ENCODE assay signal across 8 cellular contexts in the genomic region with DNA sequence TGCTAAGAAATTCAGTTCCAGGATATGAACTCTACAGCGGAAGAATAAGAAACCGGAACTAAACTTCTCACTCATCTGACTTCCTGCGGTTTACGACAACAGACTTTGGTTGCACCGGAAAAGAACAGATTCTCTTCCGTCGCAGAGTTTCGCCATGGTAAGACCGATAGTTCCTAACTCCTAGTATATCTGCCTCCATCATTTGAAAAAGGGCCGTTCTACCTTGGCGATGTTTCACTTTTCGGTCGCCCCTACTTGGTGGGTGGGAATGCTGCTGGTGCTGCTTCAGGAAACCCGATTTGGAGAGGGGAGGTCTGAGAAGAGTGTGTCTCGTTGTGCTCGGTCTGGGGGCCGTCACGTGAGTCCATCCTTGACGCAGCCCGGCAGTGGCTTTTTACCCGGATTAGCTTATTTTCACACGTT. TPM values are rescaled to one million over a fixed set of nuclear protein-coding genes. Genes with fewer than 3 reads are reported as not detected.
DNase-seq lines count a peak whose midpoint lies in the region; ATAC-seq, FAIRE-seq and TF ChIP-seq lines count a peak whose summit lies in the region.

A gene (plus strand): TSS at position 132 of the 423 bp plus-strand sequence. CDS start 23 bp downstream, at position 155.

- no peaks in the 10 kb centered on the region for H3K27me3 ChIP-seq in CD8-positive, alpha-beta T cell (ENCODE audit: insufficient read depth, low read length)
- no peaks in the 10 kb centered on the region for H3K27me3 ChIP-seq in duodenal mucosa (ENCODE audit: control insufficient read depth in 1 of 2, insufficient read depth in 2 of 2, low read length in 2 of 2)
- H3K27me3 ChIP-seq in neural cell (ENCODE audit: insufficient read depth, low read depth, low read length), result no peaks in the 10 kb centered on the region
- H3K27me3 ChIP-seq in SK-N-SH (ENCODE audit: insufficient read depth), result no peaks in the 10 kb centered on the region

- H3K9ac ChIP-seq in duodenal mucosa (ENCODE audit: low read depth in 1 of 2, low read length in 2 of 2), result peak within 1 kb of the TSS; percentile 43 to 49
- H3K9ac ChIP-seq in neural cell (ENCODE audit: low read length), result peak within 1 kb of the TSS; percentile 54
- no peak within 1 kb of the TSS for H3K9ac ChIP-seq in SK-N-SH

- TF ChIP-seq EP300 in neural cell (conservative IDR thresholded peaks at IDR 0.05; ENCODE audit: poor library complexity, severe bottlenecking) (no peak), SK-N-SH (IDR thresholded peaks at IDR 0.05; ENCODE audit: borderline replicate concordance in 1 of 2, low read depth in 1 of 2, low read length in 1 of 2) (no peak)

- TF ChIP-seq CTCF in CD8-positive, alpha-beta T cell (IDR thresholded peaks at IDR 0.05), result no peak
- TF ChIP-seq CTCF in neural cell (IDR thresholded peaks at IDR 0.05; ENCODE audit: poor library complexity, severe bottlenecking) (no peak), SK-N-SH (IDR thresholded peaks at IDR 0.05) (no peak)

- H3K27ac ChIP-seq in CD8-positive, alpha-beta T cell (ENCODE audit: low read depth, low read length), result peak within 1 kb of the TSS; percentile 54
- H3K27ac ChIP-seq in duodenal mucosa (ENCODE audit: low read depth, low read length) (peak within 1 kb of the TSS; percentile 42), neural cell (ENCODE audit: low read length) (peak within 1 kb of the TSS; percentile 31), SK-N-SH (ENCODE audit: low read depth in 2 of 2, low read length in 1 of 2) (no peak within 1 kb of the TSS)

- peaks cover 21% of the 10 kb centered on the region for H3K36me3 ChIP-seq in CD8-positive, alpha-beta T cell (ENCODE audit: insufficient read depth, low read length)
- H3K36me3 ChIP-seq in duodenal mucosa (ENCODE audit: control insufficient read depth in 1 of 2, insufficient read depth in 2 of 2, low read length in 2 of 2) (peaks cover 23 to 33% of the 10 kb centered on the region in 2 donors), neural cell (ENCODE audit: insufficient read depth, low read length) (no peaks in the 10 kb centered on the region), SK-N-SH (replicated peaks in 1 of 2; ENCODE audit: control insufficient read depth in 1 of 2, insufficient read depth in 2 of 2, low read length in 1 of 2) (no peaks in the 10 kb centered on the region)

- no peak for FAIRE-seq in GM12892 (lab: Jason Lieb, UNC)

- CTCF ChIA-PET in CD8-positive, alpha-beta T cell (lab: Charles Lee), result no interaction called here
- CTCF ChIA-PET in T-cell (lab: Charles Lee) (no interaction called here), SK-N-SH (lab: Yijun Ruan, JAX) (no interaction called here)

- peaks cover 2% of the 10 kb centered on the region for H3K9me3 Mint-ChIP-seq in CD8-positive, alpha-beta T cell
- no peaks in the 10 kb centered on the region for H3K9me3 Mint-ChIP-seq in T-cell

- DNase-seq in CD8-positive, alpha-beta T cell, result peak in 5 of 7 experiments; percentile 11 to 63 (median 16)
- DNase-seq in T-cell (peak in 19 of 34 experiments; percentile 27 to 66 (median 43)), SK-N-SH (no peak), GM12892 (ENCODE audit: insufficient read length) (no peak)

- peak within 1 kb of the TSS; percentile 45 for H3K4me3 ChIP-seq in CD8-positive, alpha-beta T cell (ENCODE audit: low read depth, low read length)
- H3K4me3 ChIP-seq in duodenal mucosa (ENCODE audit: low read depth in 1 of 2, low read length in 2 of 2) (peak within 1 kb of the TSS; percentile 90 to 92), neural cell (ENCODE audit: low read length) (peak within 1 kb of the TSS; percentile 65), SK-N-SH (ENCODE audit: low read depth in 2 of 2, low read length in 1 of 2) (no peak within 1 kb of the TSS)

- H3K4me1 Mint-ChIP-seq in CD8-positive, alpha-beta T cell (ENCODE audit: low read depth), result peaks cover 53% of the 10 kb centered on the region
- H3K4me1 Mint-ChIP-seq in T-cell, result peaks cover 0 to 56% (median 0%) of the 10 kb centered on the region in 3 donors

- no peak for TF ChIP-seq POLR2A in GM12892 (IDR thresholded peaks at IDR 0.05; ENCODE audit: low read depth, low read length)

- no peaks in the 10 kb centered on the region for H3K9me3 ChIP-seq in CD8-positive, alpha-beta T cell (ENCODE audit: low read length)
- H3K9me3 ChIP-seq in duodenal mucosa (ENCODE audit: control insufficient read depth in 1 of 2, low read length in 2 of 2) (no peaks in the 10 kb centered on the region), neural cell (ENCODE audit: low read length) (no peaks in the 10 kb centered on the region), SK-N-SH (no peaks in the 10 kb centered on the region)

- POLR2A ChIA-PET in CD8-positive, alpha-beta T cell (lab: Charles Lee), result no interaction called here
- POLR2A ChIA-PET in T-cell (lab: Charles Lee), result no interaction called here
- POLR2A ChIA-PET in SK-N-SH (lab: Yijun Ruan, JAX), result no interaction called here

- peak; percentile 89 for ATAC-seq in CD8-positive, alpha-beta T cell
- peak; percentile 92 for ATAC-seq in HG02798 (IDR thresholded peaks at IDR 0.05; ENCODE audit: poor library complexity, unreplicated experiment)
- peak in 2 of 4 experiments; percentile 89 to 95 for ATAC-seq in T-cell (replicated peaks in 1 of 4)
- no peak for ATAC-seq in HG02970 (IDR thresholded peaks at IDR 0.05; ENCODE audit: low FRiP score, unreplicated experiment)

- peak within 1 kb of the TSS; percentile 19 for H3K4me2 ChIP-seq in neural cell (ENCODE audit: low read length)
- H3K4me2 ChIP-seq in SK-N-SH, result no peak within 1 kb of the TSS

- peaks cover 17% of the 10 kb centered on the region for H3K4me1 ChIP-seq in CD8-positive, alpha-beta T cell (ENCODE audit: insufficient read depth, low read length)
- H3K4me1 ChIP-seq in duodenal mucosa (ENCODE audit: control insufficient read depth in 1 of 2, insufficient read depth in 2 of 2, low read length in 2 of 2) (peaks cover 4 to 5% of the 10 kb centered on the region in 2 donors), SK-N-SH (ENCODE audit: control insufficient read depth in 1 of 2, insufficient read depth in 2 of 2, low read depth in 1 of 2, low read length in 1 of 2) (no peaks in the 10 kb centered on the region)

- WGBS in SK-N-SH (ENCODE audit: low lambda C conversion rate), result no CpG with 5 or more reads among the region's 22 CpGs

- H3K27me3 Mint-ChIP-seq in CD8-positive, alpha-beta T cell (ENCODE audit: low read depth), result no peaks in the 10 kb centered on the region
- no peaks in the 10 kb centered on the region for H3K27me3 Mint-ChIP-seq in T-cell

- TF ChIP-seq RAD21 in neural cell (conservative IDR thresholded peaks at IDR 0.05), result no peak
- no peak for TF ChIP-seq RAD21 in SK-N-SH (IDR thresholded peaks at IDR 0.05; ENCODE audit: low read length)

- H3K79me2 ChIP-seq in neural cell (replicated peaks; ENCODE audit: insufficient read depth, low read length), result no peaks in the 10 kb centered on the region
- no peaks in the 10 kb centered on the region for H3K79me2 ChIP-seq in SK-N-SH (ENCODE audit: insufficient read depth)

- H2AFZ ChIP-seq in neural cell (ENCODE audit: low read depth, low read length) (peak within 1 kb of the TSS; percentile 60), SK-N-SH (ENCODE audit: low read depth) (no peak within 1 kb of the TSS)

- peak within 1 kb of the TSS; percentile 96 for H3K27ac Mint-ChIP-seq in CD8-positive, alpha-beta T cell
- peak within 1 kb of the TSS in 1 of 2 donors; percentile 96 for H3K27ac Mint-ChIP-seq in T-cell

- H3K4me3 Mint-ChIP-seq in CD8-positive, alpha-beta T cell, result peak within 1 kb of the TSS; percentile 95
- H3K4me3 Mint-ChIP-seq in T-cell, result peak within 1 kb of the TSS in 1 of 3 donors; percentile 98

- intact Hi-C loops in CD8-positive, alpha-beta T cell (cut with DNase I, micrococcal nuclease), result loop anchor here (1.0 to 5.0 kb wide), 2 partner anchors 94 to 161 kb away; a partner anchor contains a TSS

- H3F3A ChIP-seq in neural cell (ENCODE audit: insufficient read depth, low read length, poor library complexity, severe bottlenecking) (no peaks in the 10 kb centered on the region), SK-N-SH (replicated peaks; ENCODE audit: insufficient read depth) (no peaks in the 10 kb centered on the region)

- H4K20me1 ChIP-seq in neural cell (ENCODE audit: insufficient read depth) (no peaks in the 10 kb centered on the region), SK-N-SH (ENCODE audit: insufficient read depth) (no peaks in the 10 kb centered on the region)

- H3K9me2 ChIP-seq in neural cell (ENCODE audit: insufficient read depth, low read length) (no peaks in the 10 kb centered on the region), SK-N-SH (no peaks in the 10 kb centered on the region)

- peaks cover 49% of the 10 kb centered on the region for H3K36me3 Mint-ChIP-seq in CD8-positive, alpha-beta T cell
- peaks cover 35% of the 10 kb centered on the region for H3K36me3 Mint-ChIP-seq in T-cell

TF ChIP-seq in neural cell, 6 proteins besides CTCF, POLR2A, EP300 and RAD21:
- TF ChIP-seq MXI1 (conservative IDR thresholded peaks at IDR 0.05; ENCODE audit: poor library complexity, severe bottlenecking) (no peak), POLR2AphosphoS5 (IDR thresholded peaks at IDR 0.05) (peak; percentile 49)

TF ChIP-seq in SK-N-SH, 30 proteins besides CTCF, POLR2A, EP300 and RAD21 (continues in another document):
- TF ChIP-seq TCF12 (IDR thresholded peaks at IDR 0.05), result no peak
- TF ChIP-seq, protein P1, sequence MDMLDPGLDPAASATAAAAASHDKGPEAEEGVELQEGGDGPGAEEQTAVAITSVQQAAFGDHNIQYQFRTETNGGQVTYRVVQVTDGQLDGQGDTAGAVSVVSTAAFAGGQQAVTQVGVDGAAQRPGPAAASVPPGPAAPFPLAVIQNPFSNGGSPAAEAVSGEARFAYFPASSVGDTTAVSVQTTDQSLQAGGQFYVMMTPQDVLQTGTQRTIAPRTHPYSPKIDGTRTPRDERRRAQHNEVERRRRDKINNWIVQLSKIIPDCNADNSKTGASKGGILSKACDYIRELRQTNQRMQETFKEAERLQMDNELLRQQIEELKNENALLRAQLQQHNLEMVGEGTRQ (IDR thresholded peaks at IDR 0.05; ENCODE audit: borderline replicate concordance, low read depth, low read length), result no peak
- no peak for TF ChIP-seq RFX5 (IDR thresholded peaks at IDR 0.05; ENCODE audit: low read length)
- no peak for TF ChIP-seq RCOR1 (IDR thresholded peaks at IDR 0.05; ENCODE audit: low read length)

RNA-seq across cellular contexts. Expression of the gene that starts here (rescaled TPM):
- 100 to 1,000 TPM; 510 to 516 TPM for total RNA-seq in CD8-positive, alpha-beta T cell
- total RNA-seq in T-cell, result 100 to 1,000 TPM in 3 of 5 donors, 1 to 10 TPM in 1, not detected in 1; 1.3 to 445 (median 405) TPM
- 190 and 224 TPM in 2 replicates for polyA plus RNA-seq in neural cell
- polyA minus RNA-seq in neural cell, result 57.5 and 71.2 TPM in 2 replicates
- polyA plus RNA-seq in SK-N-SH (2012; rRNA removed), result not detected in 2 replicates
- polyA plus RNA-seq in SK-N-SH (2012; cell fraction: cytosol; rRNA removed), result not detected in 2 replicates
- polyA plus RNA-seq in SK-N-SH (2012; cell fraction: nucleus; rRNA removed), result not detected in 2 replicates
- 0.61 TPM for polyA plus RNA-seq in GM12892 (2012; ENCODE audit: missing spikeins)

Comparison
In these comparisons a context has a peak if more than half of its experiments do, and no peak if none do; other contexts are left out.
1. DNase-seq: peak in CD8-positive, alpha-beta T cell (5 of 7) and T-cell (19 of 34); none in SK-N-SH (single experiment) and GM12892 (single experiment).
2. H3K27ac ChIP-seq: peak in CD8-positive, alpha-beta T cell (single experiment), duodenal mucosa (single experiment) and neural cell (single experiment); none in SK-N-SH (0 of 2).
3. H3K4me3 ChIP-seq: peak in CD8-positive, alpha-beta T cell (single experiment), duodenal mucosa (2 of 2) and neural cell (single experiment); none in SK-N-SH (0 of 2).